8 cellular contexts compared by ENCODE assay signal in the genomic region with DNA sequence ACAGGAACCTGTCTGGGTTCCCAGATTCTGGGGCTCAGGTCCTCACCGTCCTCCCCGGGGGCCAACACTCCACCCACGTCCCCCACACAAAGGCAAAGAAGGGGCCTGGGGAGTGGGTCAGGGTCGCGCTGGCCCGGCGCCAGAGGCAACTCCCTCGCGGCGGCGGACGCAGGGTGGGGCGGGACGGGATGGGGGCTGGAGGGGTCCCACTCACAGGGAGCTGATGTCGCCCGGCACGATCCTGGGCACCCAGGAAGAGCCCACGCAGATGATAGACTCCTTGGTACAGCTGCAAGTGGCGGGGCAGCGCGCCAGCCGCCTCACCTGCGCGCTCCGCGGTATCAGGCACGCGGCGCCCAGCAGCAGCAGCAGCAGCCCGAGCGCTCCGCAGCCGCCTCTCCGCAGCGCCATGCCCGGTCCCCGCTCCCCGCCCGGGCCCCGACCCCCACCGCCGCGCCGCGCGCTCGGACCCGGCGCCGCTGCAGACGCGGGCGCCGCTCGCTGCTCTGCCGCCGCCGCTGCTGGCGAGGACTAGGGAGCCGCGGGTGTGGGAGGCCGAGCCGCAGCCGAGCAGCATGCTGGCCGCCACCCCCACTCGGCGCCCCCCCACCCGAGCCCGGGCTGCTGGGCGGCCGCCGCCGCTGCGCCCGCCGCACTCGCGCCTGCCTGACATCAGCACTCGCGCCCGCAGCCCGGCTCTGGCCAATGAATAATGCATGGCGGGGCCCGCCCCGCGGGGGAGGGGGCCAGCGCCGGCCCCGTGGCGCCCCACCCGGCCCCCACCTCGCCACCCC. TPM values are rescaled to one million over a fixed set of nuclear protein-coding genes. Genes with fewer than 3 reads are reported as not detected.
A peak's percentile ranks its signal among the peaks of the same experiment; 100 is the strongest.
DNase-seq lines count a peak whose midpoint lies in the region; ATAC-seq and TF ChIP-seq lines count a peak whose summit lies in the region.

A gene with protein sequence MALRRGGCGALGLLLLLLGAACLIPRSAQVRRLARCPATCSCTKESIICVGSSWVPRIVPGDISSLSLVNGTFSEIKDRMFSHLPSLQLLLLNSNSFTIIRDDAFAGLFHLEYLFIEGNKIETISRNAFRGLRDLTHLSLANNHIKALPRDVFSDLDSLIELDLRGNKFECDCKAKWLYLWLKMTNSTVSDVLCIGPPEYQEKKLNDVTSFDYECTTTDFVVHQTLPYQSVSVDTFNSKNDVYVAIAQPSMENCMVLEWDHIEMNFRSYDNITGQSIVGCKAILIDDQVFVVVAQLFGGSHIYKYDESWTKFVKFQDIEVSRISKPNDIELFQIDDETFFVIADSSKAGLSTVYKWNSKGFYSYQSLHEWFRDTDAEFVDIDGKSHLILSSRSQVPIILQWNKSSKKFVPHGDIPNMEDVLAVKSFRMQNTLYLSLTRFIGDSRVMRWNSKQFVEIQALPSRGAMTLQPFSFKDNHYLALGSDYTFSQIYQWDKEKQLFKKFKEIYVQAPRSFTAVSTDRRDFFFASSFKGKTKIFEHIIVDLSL (minus strand): TSS at position 664 of the 794 bp plus-strand sequence. CDS start 253 bp downstream, at position 411.

- CTCF ChIA-PET in HEK293T (lab: Yijun Ruan, JAX), result no interaction called here

- in situ Hi-C loops in astrocyte of the spinal cord (cut with HindIII; ENCODE audit: low sequenced_read_pairs), result no loop called here

- POLR2A ChIA-PET in HEK293T (lab: Yijun Ruan, JAX), result no interaction called here

- H3K27me3 Mint-ChIP-seq in T-helper 2 cell treated with Interferon-gamma antibody and Interleukin-4, amounts not matched to agents 5 μg/mL and 100 μg/mL, for 36 hours (ENCODE audit: low read depth), result peaks cover 75% of the 10 kb centered on the region
- peaks cover 57% of the 10 kb centered on the region for H3K27me3 Mint-ChIP-seq in activated T-helper 17 cell treated with anti-CD3 and anti-CD28 coated beads, Interleukin-2, amount 50 U/mL, for 72 hours

- peak within 1 kb of the TSS; percentile 59 for H3K4me3 ChIP-seq in ACC112 (ENCODE audit: low read depth, low read length)
- peak within 1 kb of the TSS; percentile 24 for H3K4me3 ChIP-seq in astrocyte of the spinal cord (ENCODE audit: low read depth, low read length)

- H2AFZ ChIP-seq in ACC112 (ENCODE audit: low read length, unreplicated experiment), result peak within 1 kb of the TSS; percentile 8

- H3K4me1 Mint-ChIP-seq in stimulated activated effector memory CD8-positive, alpha-beta T cell treated with anti-CD3 and anti-CD28 coated beads, Interleukin-12 subunit alpha, Interleukin-12 subunit beta, amount 100 ng/mL, for 72 hours, result peaks cover 6% of the 10 kb centered on the region
- H3K4me1 Mint-ChIP-seq in T-helper 2 cell treated with Interferon-gamma antibody and Interleukin-4, amounts not matched to agents 5 μg/mL and 100 μg/mL, for 36 hours (ENCODE audit: low read depth), result no peaks in the 10 kb centered on the region
- no peaks in the 10 kb centered on the region for H3K4me1 Mint-ChIP-seq in activated T-helper 17 cell treated with anti-CD3 and anti-CD28 coated beads, Interleukin-2, amount 50 U/mL, for 72 hours

- H3K36me3 ChIP-seq in ACC112 (ENCODE audit: insufficient read depth, low read length), result no peaks in the 10 kb centered on the region

- H3K79me2 ChIP-seq in ACC112 (ENCODE audit: control insufficient read depth, insufficient read depth, low read length, unreplicated experiment), result no peaks in the 10 kb centered on the region

- H3K4me3 Mint-ChIP-seq in stimulated activated effector memory CD8-positive, alpha-beta T cell treated with anti-CD3 and anti-CD28 coated beads, Interleukin-12 subunit alpha, Interleukin-12 subunit beta, amount 100 ng/mL, for 72 hours, result peak within 1 kb of the TSS; percentile 6
- no peak within 1 kb of the TSS for H3K4me3 Mint-ChIP-seq in T-helper 2 cell treated with Interferon-gamma antibody and Interleukin-4, amounts not matched to agents 5 μg/mL and 100 μg/mL, for 36 hours
- no peak within 1 kb of the TSS for H3K4me3 Mint-ChIP-seq in activated T-helper 17 cell treated with anti-CD3 and anti-CD28 coated beads, Interleukin-2, amount 50 U/mL, for 72 hours

- H3K27ac Mint-ChIP-seq in stimulated activated effector memory CD8-positive, alpha-beta T cell treated with anti-CD3 and anti-CD28 coated beads, Interleukin-12 subunit alpha, Interleukin-12 subunit beta, amount 100 ng/mL, for 72 hours, result no peak within 1 kb of the TSS
- H3K27ac Mint-ChIP-seq in T-helper 2 cell treated with Interferon-gamma antibody and Interleukin-4, amounts not matched to agents 5 μg/mL and 100 μg/mL, for 36 hours, result no peak within 1 kb of the TSS
- H3K27ac Mint-ChIP-seq in activated T-helper 17 cell treated with anti-CD3 and anti-CD28 coated beads, Interleukin-2, amount 50 U/mL, for 72 hours, result no peak within 1 kb of the TSS

- no peaks in the 10 kb centered on the region for H3K4me1 ChIP-seq in ACC112 (ENCODE audit: control insufficient read depth, insufficient read depth, low read length, unreplicated experiment)

- no peak for TF ChIP-seq CTCF in astrocyte of the spinal cord (IDR thresholded peaks at IDR 0.05; ENCODE audit: low read depth, low read length)

- ATAC-seq in stimulated activated effector memory CD8-positive, alpha-beta T cell treated with anti-CD3 and anti-CD28 coated beads, Interleukin-12 subunit alpha, Interleukin-12 subunit beta, amount 100 ng/mL, for 72 hours, result no peak
- ATAC-seq in activated T-helper 17 cell treated with anti-CD3 and anti-CD28 coated beads, Interleukin-2, amount 50 U/mL, for 72 hours (replicated peaks), result no peak

- peaks cover 9% of the 10 kb centered on the region for H3K9me3 Mint-ChIP-seq in stimulated activated effector memory CD8-positive, alpha-beta T cell treated with anti-CD3 and anti-CD28 coated beads, Interleukin-12 subunit alpha, Interleukin-12 subunit beta, amount 100 ng/mL, for 72 hours
- H3K9me3 Mint-ChIP-seq in T-helper 2 cell treated with Interferon-gamma antibody and Interleukin-4, amounts not matched to agents 5 μg/mL and 100 μg/mL, for 36 hours, result no peaks in the 10 kb centered on the region
- H3K9me3 Mint-ChIP-seq in activated T-helper 17 cell treated with anti-CD3 and anti-CD28 coated beads, Interleukin-2, amount 50 U/mL, for 72 hours, result peaks cover 10% of the 10 kb centered on the region

- H3K36me3 Mint-ChIP-seq in stimulated activated effector memory CD8-positive, alpha-beta T cell treated with anti-CD3 and anti-CD28 coated beads, Interleukin-12 subunit alpha, Interleukin-12 subunit beta, amount 100 ng/mL, for 72 hours, result no peaks in the 10 kb centered on the region
- no peaks in the 10 kb centered on the region for H3K36me3 Mint-ChIP-seq in T-helper 2 cell treated with Interferon-gamma antibody and Interleukin-4, amounts not matched to agents 5 μg/mL and 100 μg/mL, for 36 hours (ENCODE audit: low read depth)
- H3K36me3 Mint-ChIP-seq in activated T-helper 17 cell treated with anti-CD3 and anti-CD28 coated beads, Interleukin-2, amount 50 U/mL, for 72 hours (ENCODE audit: low read depth), result no peaks in the 10 kb centered on the region

- peak; percentile 51 for DNase-seq in HEK293T (ENCODE audit: extremely low spot score)
- DNase-seq in astrocyte of the spinal cord (ENCODE audit: low read depth, low spot score), result no peak
- peak; percentile 75 for DNase-seq in islet precursor cell
- DNase-seq in stimulated activated effector memory CD8-positive, alpha-beta T cell treated with anti-CD3 and anti-CD28 coated beads, Interleukin-12 subunit alpha, Interleukin-12 subunit beta, amount 100 ng/mL, for 72 hours (ENCODE audit: low spot score in 2 of 2), result no peak
- no peak for DNase-seq in T-helper 2 cell treated with Interferon-gamma antibody and Interleukin-4, amounts not matched to agents 5 μg/mL and 100 μg/mL, for 36 hours (ENCODE audit: low spot score)
- no peak for DNase-seq in foreskin melanocyte

- peaks cover 94% of the 10 kb centered on the region for H3K27me3 ChIP-seq in ACC112 (ENCODE audit: insufficient read depth, low read length)

- H3K27ac ChIP-seq in ACC112 (ENCODE audit: low read depth, low read length), result no peak within 1 kb of the TSS

TF ChIP-seq in HEK293T, 16 proteins besides CTCF, POLR2A, EP300 and RAD21:
- no peak for TF ChIP-seq ZNF384 (IDR thresholded peaks at IDR 0.05)

RNA-seq across cellular contexts. Expression of the gene that starts here (rescaled TPM):
- not detected for total RNA-seq in activated T-helper 17 cell treated with anti-CD3 and anti-CD28 coated beads, Interleukin-2, amount 50 U/mL, for 72 hours

Comparison
In these comparisons a context has a peak if more than half of its experiments do, and no peak if none do; other contexts are left out.
1. DNase-seq: peak in HEK293T (single experiment) and islet precursor cell (single experiment); none in astrocyte of the spinal cord (single experiment), stimulated activated effector memory CD8-positive, alpha-beta T cell treated with anti-CD3 and anti-CD28 coated beads, Interleukin-12 subunit alpha, Interleukin-12 subunit beta, amount 100 ng/mL, for 72 hours (0 of 2), T-helper 2 cell treated with Interferon-gamma antibody and Interleukin-4, amounts not matched to agents 5 μg/mL and 100 μg/mL, for 36 hours (single experiment) and foreskin melanocyte (single experiment).